18 cellular contexts compared by ENCODE assay signal in the genomic region with DNA sequence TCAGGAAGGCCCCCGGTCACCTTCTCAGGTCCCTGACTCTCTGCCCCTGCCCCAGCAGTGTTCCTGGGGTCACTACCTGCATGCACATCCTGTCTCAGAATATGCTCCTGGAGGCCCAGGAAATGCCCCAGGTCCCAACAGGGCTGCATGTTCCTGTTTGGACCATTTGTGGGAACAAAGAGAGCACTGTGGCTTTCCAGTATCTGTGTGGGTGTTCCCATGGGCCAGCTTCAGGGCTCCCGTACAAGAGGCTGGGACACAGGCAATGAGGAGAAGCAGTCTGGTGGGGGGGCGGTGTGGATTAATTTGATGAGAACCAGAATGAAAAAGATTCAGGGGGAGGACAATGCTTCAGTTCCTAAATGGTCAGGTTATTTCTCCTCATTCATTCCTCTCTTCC.
A peak's percentile ranks its signal among the peaks of the same experiment; 100 is the strongest.
DNase-seq lines count a peak whose midpoint lies in the region; ATAC-seq and TF ChIP-seq lines count a peak whose summit lies in the region.
"Had no signal": no experiment of that assay in that cellular context is flagged by ENCODE, and none has a peak within 500 bp of the region (broad histone marks: within the 10 kb centered on the region; RNA-seq: fewer than 3 reads in every experiment).

No MANE protein-coding gene starts in this region.

- no peaks in the 10 kb centered on the region for H3K36me3 Mint-ChIP-seq in T-helper 2 cell treated with Interferon-gamma antibody and Interleukin-4, amounts not matched to agents 5 μg/mL and 100 μg/mL, for 36 hours (ENCODE audit: low read depth)
- no peaks in the 10 kb centered on the region for H3K36me3 Mint-ChIP-seq in T-helper 17 cell (ENCODE audit: low read depth)
- no peaks in the 10 kb centered on the region for H3K36me3 Mint-ChIP-seq in immature natural killer cell

- intact Hi-C loops in mammary epithelial cell (cut with micrococcal nuclease) (no loop called here), breast epithelium (cut with DNase I; ENCODE audit: low total_unique reads) (no loop called here)

- no peaks in the 10 kb centered on the region for H4K20me1 ChIP-seq in mammary epithelial cell (ENCODE audit: insufficient read depth, low read length)

- no peaks in the 10 kb centered on the region for H3K27me3 ChIP-seq in mammary epithelial cell (ENCODE audit: insufficient read depth, low read length)
- H3K27me3 ChIP-seq in breast epithelium, result peaks cover 0 to 11% of the 10 kb centered on the region in 2 donors

- WGBS in mammary epithelial cell (ENCODE audit: low coverage, missing lambda C conversion rate), result 0% methylated on average over 2 of the region's 3 CpGs

- H3K4me2 ChIP-seq in mammary epithelial cell (ENCODE audit: insufficient read depth, low read depth, low read length), result no peak overlapping the region

- no peak overlapping the region for H2AFZ ChIP-seq in mammary epithelial cell (ENCODE audit: low read depth, low read length)

- H3K4me1 Mint-ChIP-seq in T-helper 2 cell treated with Interferon-gamma antibody and Interleukin-4, amounts not matched to agents 5 μg/mL and 100 μg/mL, for 36 hours (ENCODE audit: low read depth), result peaks cover 49% of the 10 kb centered on the region
- H3K4me1 Mint-ChIP-seq in T-helper 17 cell (peaks cover 24% of the 10 kb centered on the region), immature natural killer cell (peaks cover 15 to 17% of the 10 kb centered on the region in 2 donors)

- in situ Hi-C loops in mammary epithelial cell (cut with MboI; ENCODE audit: low sequenced_read_pairs in 2 of 2), result no loop called here

- H3K36me3 ChIP-seq in mammary epithelial cell (ENCODE audit: insufficient read depth, low read length) (no peaks in the 10 kb centered on the region), breast epithelium (no peaks in the 10 kb centered on the region)
- H3K36me3 ChIP-seq: SJCRH30 had no signal

- no TSS peak for BruUV-seq in mammary epithelial cell (replicated peaks; lab: Mats Ljungman, UMichigan)

- H3K27ac ChIP-seq in mammary epithelial cell (ENCODE audit: insufficient read depth, low read depth, low read length) (no peak overlapping the region), breast epithelium (no peak overlapping the region)
- H3K27ac ChIP-seq: SJCRH30 had no signal

- no peaks in the 10 kb centered on the region for H3K4me1 ChIP-seq in mammary epithelial cell (ENCODE audit: insufficient read depth, low read length)
- no peaks in the 10 kb centered on the region for H3K4me1 ChIP-seq in breast epithelium
- H3K4me1 ChIP-seq: Caco-2, SJCRH30 had no signal

- H3K4me3 ChIP-seq in mammary epithelial cell (replicated peaks in 1 of 3; ENCODE audit: insufficient read depth in 1 of 3, low read depth in 2 of 3, low read length in 3 of 3) (no peak overlapping the region), breast epithelium (no peak overlapping the region)
- H3K4me3 ChIP-seq: SJCRH30 had no signal

- no peak overlapping the region for H3K4me3 Mint-ChIP-seq in T-helper 2 cell treated with Interferon-gamma antibody and Interleukin-4, amounts not matched to agents 5 μg/mL and 100 μg/mL, for 36 hours
- H3K4me3 Mint-ChIP-seq in T-helper 17 cell, result no peak overlapping the region
- H3K4me3 Mint-ChIP-seq in immature natural killer cell, result no peak overlapping the region

- TF ChIP-seq CTCF in mammary epithelial cell (conservative IDR thresholded peaks at IDR 0.05 in 1 of 2, IDR thresholded peaks at IDR 0.05 in 1 of 2; ENCODE audit: extremely low read depth in 1 of 2, insufficient read depth in 1 of 2, low read depth in 1 of 2, low read length in 2 of 2) (no peak), breast epithelium (IDR thresholded peaks at IDR 0.05) (no peak)

- dilution Hi-C loops in mammary epithelial cell (cut with HindIII; ENCODE audit: low sequenced_read_pairs), result no loop called here

- ATAC-seq in T-helper 17 cell, result no peak

- no peak for DNase-seq in T-helper 2 cell treated with Interferon-gamma antibody and Interleukin-4, amounts not matched to agents 5 μg/mL and 100 μg/mL, for 36 hours (ENCODE audit: low spot score)
- DNase-seq in T-helper 2 cell (no peak), mammary epithelial cell (peak; percentile 18), breast epithelium (ENCODE audit: low spot score in 2 of 2) (no peak), T-helper 17 cell (no peak), NCI-H510A treated with DMSO at 0.1 percent for 48 hours (lab: John Stamatoyannopoulos, UW) (no peak), immature natural killer cell (no peak)
- DNase-seq in stimulated activated CD4-positive, alpha-beta T cell treated with anti-CD3 and anti-CD28 coated beads, Interleukin-2, amount 100 ng/mL, for 24 hours, result no peak
- DNase-seq: AML-193, C1 segment of cervical spinal cord, Caco-2, DMS 273 treated with DMSO at 0.1 percent for 48 hours, Kasumi-1, NCI-H1694 treated with DMSO at 0.1 percent for 48 hours, NCI-H446, NCI-H526 treated with DMSO at 0.1 percent for 48 hours, OCI-M1, SJCRH30 had no signal

- no peak for TF ChIP-seq POLR2A in breast epithelium (IDR thresholded peaks at IDR 0.05)

- no peaks in the 10 kb centered on the region for H3K9me3 Mint-ChIP-seq in T-helper 2 cell treated with Interferon-gamma antibody and Interleukin-4, amounts not matched to agents 5 μg/mL and 100 μg/mL, for 36 hours
- no peaks in the 10 kb centered on the region for H3K9me3 Mint-ChIP-seq in immature natural killer cell

- H3K27me3 Mint-ChIP-seq in T-helper 2 cell treated with Interferon-gamma antibody and Interleukin-4, amounts not matched to agents 5 μg/mL and 100 μg/mL, for 36 hours (ENCODE audit: low read depth), result no peaks in the 10 kb centered on the region
- H3K27me3 Mint-ChIP-seq in T-helper 17 cell (no peaks in the 10 kb centered on the region), immature natural killer cell (ENCODE audit: low read depth in 3 of 3) (peaks cover 3 to 7% (median 5%) of the 10 kb centered on the region in 3 donors)

- peak overlapping the region; percentile 10 for H3K27ac Mint-ChIP-seq in T-helper 2 cell treated with Interferon-gamma antibody and Interleukin-4, amounts not matched to agents 5 μg/mL and 100 μg/mL, for 36 hours
- H3K27ac Mint-ChIP-seq in T-helper 17 cell (peak overlapping the region; percentile 80), immature natural killer cell (peak overlapping the region in 1 of 6 donors; percentile 45)

- CTCF ChIA-PET in mammary epithelial cell (lab: Charles Lee; ENCODE audit: low non-redundant PET), result no interaction called here

- no peak overlapping the region for H3K9ac ChIP-seq in mammary epithelial cell (ENCODE audit: insufficient read depth, low read length)

- H3K9me3 ChIP-seq in mammary epithelial cell (replicated peaks; ENCODE audit: insufficient read depth, low read length) (no peaks in the 10 kb centered on the region), breast epithelium (no peaks in the 10 kb centered on the region), T-helper 17 cell (ENCODE audit: control insufficient read depth, low read length, poor library complexity, severe bottlenecking) (no peaks in the 10 kb centered on the region)
- H3K9me3 ChIP-seq: Caco-2, SJCRH30 had no signal

- no peaks in the 10 kb centered on the region for H3K79me2 ChIP-seq in mammary epithelial cell (ENCODE audit: insufficient read depth, low read length)
